ENCODE assay signal across 14 cellular contexts in the genomic region with DNA sequence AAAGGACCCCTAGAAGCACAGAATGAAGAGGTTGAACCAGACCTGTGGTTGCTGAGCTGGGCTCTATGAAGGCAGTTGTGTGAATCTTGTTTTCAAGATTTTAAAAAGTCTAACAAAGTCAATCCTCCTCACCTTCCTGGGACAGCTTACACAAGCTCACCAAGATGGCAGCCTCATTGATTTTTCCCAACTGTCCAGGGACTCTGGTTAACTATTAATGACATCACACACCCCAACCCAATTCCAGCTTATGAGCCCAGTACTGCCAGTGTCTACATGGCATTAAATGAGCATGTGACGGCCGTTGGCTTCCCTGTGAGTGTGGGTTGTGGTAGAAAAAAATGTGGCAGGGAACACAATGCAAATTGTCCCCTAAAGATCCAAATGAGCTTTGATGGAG.
A peak's percentile ranks its signal among the peaks of the same experiment; 100 is the strongest.
DNase-seq lines count a peak whose midpoint lies in the region; ATAC-seq, FAIRE-seq and TF ChIP-seq lines count a peak whose summit lies in the region.
"Had no signal": no experiment of that assay in that cellular context is flagged by ENCODE, and none has a peak within 500 bp of the region (broad histone marks: within the 10 kb centered on the region; RNA-seq: fewer than 3 reads in every experiment).

No MANE protein-coding gene starts in this region.

- no peak overlapping the region for H3K4me3 ChIP-seq in liver (ENCODE audit: low read depth in 1 of 3, low read length in 3 of 3)
- no peak overlapping the region for H3K4me3 ChIP-seq in HepG2 (replicated peaks in 1 of 3; ENCODE audit: insufficient read depth in 1 of 3, low read depth in 2 of 3, low read length in 3 of 3)
- no peak overlapping the region for H3K4me3 ChIP-seq in right lobe of liver
- H3K4me3 ChIP-seq in A673 (ENCODE audit: low read depth, low read length, poor library complexity, severe bottlenecking) = no peak overlapping the region

- TF ChIP-seq CTCF in liver (IDR thresholded peaks at IDR 0.05; ENCODE audit: low read depth, low read length, missing input control) (no peak), HepG2 (CRISPR knock-in tag; IDR thresholded peaks at IDR 0.05) (no peak), right lobe of liver (IDR thresholded peaks at IDR 0.05) (no peak), A673 (conservative IDR thresholded peaks at IDR 0.05; ENCODE audit: low read depth, low read length) (no peak)

- WGBS in liver = 35% methylated on average over 2 of the region's 2 CpGs
- WGBS in HepG2 (ENCODE audit: low lambda C conversion rate) = 0% methylated on average over 2 of the region's 2 CpGs
- 13% methylated on average over 2 of the region's 2 CpGs for WGBS in right lobe of liver (ENCODE audit: insufficient coverage, low coverage, low lambda C conversion rate, missing lambda C conversion rate)

- H3K27ac ChIP-seq in liver (ENCODE audit: low read depth in 1 of 2, low read length in 2 of 2) (no peak overlapping the region), HepG2 (ENCODE audit: extremely low read length, insufficient read depth, low read length) (no peak overlapping the region), right lobe of liver (no peak overlapping the region), A673 (ENCODE audit: low read depth, low read length, poor library complexity, severe bottlenecking) (no peak overlapping the region)

- H3K4me1 ChIP-seq in liver (ENCODE audit: control insufficient read depth in 4 of 4, insufficient read depth in 4 of 4, low read length in 3 of 4) (peaks cover 0 to 5% (median 0%) of the 10 kb centered on the region in 4 donors), HepG2 (ENCODE audit: insufficient read depth, low read length) (no peaks in the 10 kb centered on the region), right lobe of liver (peaks cover 0 to 9% (median 0%) of the 10 kb centered on the region in 4 donors), A673 (ENCODE audit: insufficient read depth, low read length, poor library complexity, severe bottlenecking) (no peaks in the 10 kb centered on the region)

- no peaks in the 10 kb centered on the region for H3K79me2 ChIP-seq in HepG2 (ENCODE audit: insufficient read depth, low read length)

- no peak for ATAC-seq in HepG2
- ATAC-seq in right lobe of liver = peak; percentile 54 to 85 (median 60)

- H3K9me3 ChIP-seq in liver (ENCODE audit: control insufficient read depth in 4 of 4, low read length in 3 of 4) (no peaks in the 10 kb centered on the region), HepG2 (ENCODE audit: low read length) (no peaks in the 10 kb centered on the region), right lobe of liver (no peaks in the 10 kb centered on the region), A673 (ENCODE audit: low read depth, low read length, poor library complexity, severe bottlenecking) (no peaks in the 10 kb centered on the region)

- no peak overlapping the region for H3K4me2 ChIP-seq in HepG2 (ENCODE audit: low read depth, low read length)

- no peaks in the 10 kb centered on the region for H3K27me3 ChIP-seq in liver (ENCODE audit: control insufficient read depth in 4 of 4, insufficient read depth in 4 of 4, low read length in 3 of 4)
- H3K27me3 ChIP-seq in HepG2 (ENCODE audit: control insufficient read depth in 1 of 2, insufficient read depth in 2 of 2, low read length in 2 of 2) = no peaks in the 10 kb centered on the region
- H3K27me3 ChIP-seq in right lobe of liver = no peaks in the 10 kb centered on the region
- H3K27me3 ChIP-seq in A673 (replicated peaks; ENCODE audit: insufficient read depth, low read depth, low read length, poor library complexity) = no peaks in the 10 kb centered on the region

- H3K4me1 Mint-ChIP-seq in activated T-helper 1 cell treated with anti-CD3 and anti-CD28 coated beads, Interleukin-12 subunit alpha, Interleukin-12 subunit beta, Interleukin-2, Interleukin-4 antibody, amounts not matched to agents 30 ng/mL and 10 ng/mL and 1 ng/mL, durations not matched to agents 14 hours and 24 hours and 36 hours (ENCODE audit: low read depth) = peaks cover 19% of the 10 kb centered on the region
- H3K4me1 Mint-ChIP-seq: CD4-positive, alpha-beta memory T cell; H9 had no signal

- H4K20me1 ChIP-seq in HepG2 (ENCODE audit: insufficient read depth, low read length) = no peaks in the 10 kb centered on the region

- no peak for DNase-seq in HepG2 (ENCODE audit: low spot score)
- no peak for DNase-seq in GM12892 (ENCODE audit: insufficient read length)
- DNase-seq in activated T-helper 1 cell treated with anti-CD3 and anti-CD28 coated beads, Interleukin-12 subunit alpha, Interleukin-12 subunit beta, Interleukin-2, Interleukin-4 antibody, amounts not matched to agents 30 ng/mL and 10 ng/mL and 1 ng/mL, durations not matched to agents 14 hours and 24 hours and 36 hours (ENCODE audit: low spot score) = no peak
- DNase-seq in right lobe of liver = no peak
- DNase-seq in A673 (ENCODE audit: low spot score) = no peak
- DNase-seq in SW 1271 (lab: John Stamatoyannopoulos, UW) = no peak
- DNase-seq: CD4-positive, alpha-beta memory T cell; DMS153; DMS79; H9 had no signal

- in situ Hi-C loops in HepG2 (cut with HindIII; ENCODE audit: extremely low pct_ligation_motif_present, low pct_unique_long_range_greater_than_20kb) = no loop called here

- intact Hi-C loops in HepG2 (cut with micrococcal nuclease; ENCODE audit: unreplicated experiment) (no loop called here), right lobe of liver (cut with DNase I) (no loop called here), A673 (cut with micrococcal nuclease; ENCODE audit: unreplicated experiment) (no loop called here)
- intact Hi-C loops in activated T-helper 1 cell treated with anti-CD3 and anti-CD28 coated beads, Interleukin-12 subunit alpha, Interleukin-12 subunit beta, Interleukin-2, Interleukin-4 antibody, amounts not matched to agents 30 ng/mL and 10 ng/mL and 1 ng/mL, durations not matched to agents 14 hours and 24 hours and 36 hours (cut with micrococcal nuclease) = no loop called here

- no peak for TF ChIP-seq EP300 in HepG2 (IDR thresholded peaks at IDR 0.05; ENCODE audit: low read depth in 2 of 2, low read length in 2 of 2)
- no peak for TF ChIP-seq EP300 in HepG2 (CRISPR knock-in tag; IDR thresholded peaks at IDR 0.05; ENCODE audit: borderline replicate concordance)

- no peak overlapping the region for H3K9ac ChIP-seq in liver (ENCODE audit: low read depth in 1 of 2, low read length in 2 of 2)
- H3K9ac ChIP-seq in HepG2 (ENCODE audit: insufficient read depth, low read depth, low read length) = no peak overlapping the region

- H3K36me3 ChIP-seq in liver (ENCODE audit: control insufficient read depth in 4 of 4, insufficient read depth in 3 of 4, low read depth in 1 of 4, low read length in 3 of 4) (no peaks in the 10 kb centered on the region), HepG2 (replicated peaks in 1 of 2; ENCODE audit: control insufficient read depth in 1 of 2, insufficient read depth in 2 of 2, low read length in 2 of 2) (no peaks in the 10 kb centered on the region), right lobe of liver (no peaks in the 10 kb centered on the region), A673 (ENCODE audit: insufficient read depth, low read length, poor library complexity, severe bottlenecking) (no peaks in the 10 kb centered on the region)

- no peak for TF ChIP-seq RAD21 in liver (IDR thresholded peaks at IDR 0.05)
- no peak for TF ChIP-seq RAD21 in HepG2 (CRISPR knock-in tag; IDR thresholded peaks at IDR 0.05)

- CTCF ChIA-PET in HepG2 (lab: Yijun Ruan, JAX; ENCODE audit: low intra/inter-chr PET ratio, low total read pairs) (no interaction called here), A673 (lab: Charles Lee) (interaction anchor here (0.6 kb wide), 1 partner anchor 1882 kb away, joined by 3 read pairs; no protein-coding TSS in a partner anchor)

- H3K27me3 Mint-ChIP-seq in activated T-helper 1 cell treated with anti-CD3 and anti-CD28 coated beads, Interleukin-12 subunit alpha, Interleukin-12 subunit beta, Interleukin-2, Interleukin-4 antibody, amounts not matched to agents 30 ng/mL and 10 ng/mL and 1 ng/mL, durations not matched to agents 14 hours and 24 hours and 36 hours (ENCODE audit: insufficient read depth) = no peaks in the 10 kb centered on the region

- no peak for FAIRE-seq in HepG2 (lab: Jason Lieb, UNC)
- peak; percentile 21 for FAIRE-seq in GM12892 (lab: Jason Lieb, UNC)
- FAIRE-seq: A204.1, H1 had no signal

- TF ChIP-seq POLR2A in HepG2 (IDR thresholded peaks at IDR 0.05; ENCODE audit: insufficient read depth in 1 of 2, low read depth in 2 of 2, low read length in 2 of 2) = no peak
- no peak for TF ChIP-seq POLR2A in GM12892 (IDR thresholded peaks at IDR 0.05; ENCODE audit: low read depth, low read length)
- no peak for TF ChIP-seq POLR2A in right lobe of liver (IDR thresholded peaks at IDR 0.05)

- peaks cover 3% of the 10 kb centered on the region for H3K36me3 Mint-ChIP-seq in activated T-helper 1 cell treated with anti-CD3 and anti-CD28 coated beads, Interleukin-12 subunit alpha, Interleukin-12 subunit beta, Interleukin-2, Interleukin-4 antibody, amounts not matched to agents 30 ng/mL and 10 ng/mL and 1 ng/mL, durations not matched to agents 14 hours and 24 hours and 36 hours (ENCODE audit: low read depth)
- H3K36me3 Mint-ChIP-seq: CD14-positive monocyte; CD4-positive, alpha-beta memory T cell had no signal

- peaks cover 4% of the 10 kb centered on the region for H3K9me3 Mint-ChIP-seq in activated T-helper 1 cell treated with anti-CD3 and anti-CD28 coated beads, Interleukin-12 subunit alpha, Interleukin-12 subunit beta, Interleukin-2, Interleukin-4 antibody, amounts not matched to agents 30 ng/mL and 10 ng/mL and 1 ng/mL, durations not matched to agents 14 hours and 24 hours and 36 hours
- H3K9me3 Mint-ChIP-seq: H9 had no signal

- H3K27ac Mint-ChIP-seq in activated T-helper 1 cell treated with anti-CD3 and anti-CD28 coated beads, Interleukin-12 subunit alpha, Interleukin-12 subunit beta, Interleukin-2, Interleukin-4 antibody, amounts not matched to agents 30 ng/mL and 10 ng/mL and 1 ng/mL, durations not matched to agents 14 hours and 24 hours and 36 hours = peak overlapping the region; percentile 70
- H3K27ac Mint-ChIP-seq: CD4-positive, alpha-beta memory T cell had no signal

- BruUV-seq in HepG2 (replicated peaks; lab: Mats Ljungman, UMichigan) (no TSS peak), A673 (replicated peaks; lab: Mats Ljungman, UMichigan) (no TSS peak)

- H3K4me3 Mint-ChIP-seq in activated T-helper 1 cell treated with anti-CD3 and anti-CD28 coated beads, Interleukin-12 subunit alpha, Interleukin-12 subunit beta, Interleukin-2, Interleukin-4 antibody, amounts not matched to agents 30 ng/mL and 10 ng/mL and 1 ng/mL, durations not matched to agents 14 hours and 24 hours and 36 hours = no peak overlapping the region
- H3K4me3 Mint-ChIP-seq: CD14-positive monocyte; CD4-positive, alpha-beta memory T cell; H9 had no signal

- no peak overlapping the region for H2AFZ ChIP-seq in HepG2 (ENCODE audit: low read length)

- POLR2A ChIA-PET in HepG2 (lab: Yijun Ruan, JAX) (no interaction called here), A673 (lab: Charles Lee; ENCODE audit: low non-redundant PET) (interaction anchor here (0.6 kb wide), 1 partner anchor 109 kb away, joined by 5 read pairs; no protein-coding TSS in a partner anchor)

TF ChIP-seq in liver, 16 proteins besides CTCF, POLR2A, EP300 and RAD21 (continues in another document):
- TF ChIP-seq NR2F2 (IDR thresholded peaks at IDR 0.05) (no peak), GABPA (IDR thresholded peaks at IDR 0.05 in 1 of 2, conservative IDR thresholded peaks at IDR 0.05 in 1 of 2) (no peak)

TF ChIP-seq in HepG2, 621 proteins besides CTCF, POLR2A, EP300 and RAD21 (continues in another document):
- TF ChIP-seq ZNF572 (CRISPR knock-in tag; IDR thresholded peaks at IDR 0.05) = no peak
